Comparison of ENCODE assay signal across 1 cellular context in genomic region chr6:33414592-33415271, GRCh38.
TF ChIP-seq lines count a peak whose summit lies in the region.

No MANE protein-coding gene starts in this region.

TF ChIP-seq in endothelial cell of umbilical vein, 7 proteins besides CTCF, POLR2A, EP300 and RAD21:
- TF ChIP-seq MAX (IDR thresholded peaks at IDR 0.05; ENCODE audit: insufficient read depth, insufficient read length), result no peak
- TF ChIP-seq JUN (IDR thresholded peaks at IDR 0.05; ENCODE audit: borderline replicate concordance, insufficient read depth, insufficient read length, low read depth), result no peak
- no peak for TF ChIP-seq POLR2AphosphoS5 (IDR thresholded peaks at IDR 0.05; ENCODE audit: insufficient read depth, low read depth, low read length)
- no peak for TF ChIP-seq FOS (IDR thresholded peaks at IDR 0.05; ENCODE audit: borderline replicate concordance, insufficient read depth, low read length)
- no peak for TF ChIP-seq EZH2 (IDR thresholded peaks at IDR 0.05; ENCODE audit: borderline replicate concordance, low read depth, low read length, severe bottlenecking)
- no peak for TF ChIP-seq MYC (IDR thresholded peaks at IDR 0.05; ENCODE audit: low read depth, low read length)
